8 cellular contexts compared by ENCODE assay signal in the genomic region with DNA sequence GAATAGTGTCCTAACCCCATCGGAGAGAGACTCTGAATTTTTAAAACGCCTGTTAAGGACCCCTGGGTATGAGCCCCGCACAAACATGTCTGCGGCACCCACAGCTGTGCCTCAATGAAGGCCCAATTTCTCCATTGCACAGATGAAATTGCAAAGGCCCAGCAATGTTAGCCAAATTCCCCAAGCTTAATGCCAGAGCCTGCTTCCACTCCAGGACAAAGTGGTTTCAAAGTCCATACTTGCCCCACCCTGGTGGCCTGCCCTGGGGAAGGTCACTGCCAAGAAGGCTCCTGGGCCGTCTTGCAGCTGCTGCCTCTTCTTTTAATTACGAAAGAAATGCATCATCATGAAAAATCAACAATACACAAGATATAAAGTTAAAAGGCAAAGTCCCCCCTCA.
DNase-seq lines count a peak whose midpoint lies in the region; ATAC-seq lines count a peak whose summit lies in the region.

No MANE protein-coding gene starts in this region.

- DNase-seq in stimulated activated naive CD8-positive, alpha-beta T cell treated with anti-CD3 and anti-CD28 coated beads, Interleukin-15, Interleukin-2, amounts not matched to agents 100 U/mL and 50 U/mL, for 24 hours = no peak
- DNase-seq in caudate nucleus (lab: John Stamatoyannopoulos, UW) (peak in 1 of 61 donors; percentile 10), mucosa of gallbladder (ENCODE audit: low spot score) (peak; percentile 65), AG08396 (ENCODE audit: low spot score) (no peak), NCI-H1092 treated with DMSO at 0.1 percent for 48 hours (lab: John Stamatoyannopoulos, UW) (no peak), CD1c-positive myeloid dendritic cell (ENCODE audit: extremely low spot score) (no peak)

- peak overlapping the region; percentile 94 for H3K4me3 Mint-ChIP-seq in stimulated activated naive CD8-positive, alpha-beta T cell treated with anti-CD3 and anti-CD28 coated beads, Interleukin-15, Interleukin-2, amounts not matched to agents 100 ng/mL and 50 ng/mL, for 24 hours

- peak overlapping the region; percentile 99 for H3K27ac Mint-ChIP-seq in stimulated activated naive CD8-positive, alpha-beta T cell treated with anti-CD3 and anti-CD28 coated beads, Interleukin-15, Interleukin-2, amounts not matched to agents 100 ng/mL and 50 ng/mL, for 24 hours

- H3K4me1 Mint-ChIP-seq in stimulated activated naive CD8-positive, alpha-beta T cell treated with anti-CD3 and anti-CD28 coated beads, Interleukin-15, Interleukin-2, amounts not matched to agents 100 ng/mL and 50 ng/mL, for 24 hours (ENCODE audit: low read depth) = peaks cover 81% of the 10 kb centered on the region

- no peaks in the 10 kb centered on the region for H3K27me3 Mint-ChIP-seq in stimulated activated naive CD8-positive, alpha-beta T cell treated with anti-CD3 and anti-CD28 coated beads, Interleukin-15, Interleukin-2, amounts not matched to agents 100 ng/mL and 50 ng/mL, for 24 hours

- no peak for ATAC-seq in stimulated activated naive CD8-positive, alpha-beta T cell treated with anti-CD3 and anti-CD28 coated beads, Interleukin-15, Interleukin-2, amounts not matched to agents 100 U/mL and 50 U/mL, for 24 hours
- no peak for ATAC-seq in HG03280 (IDR thresholded peaks at IDR 0.05; ENCODE audit: unreplicated experiment)

- no peaks in the 10 kb centered on the region for H3K9me3 Mint-ChIP-seq in stimulated activated naive CD8-positive, alpha-beta T cell treated with anti-CD3 and anti-CD28 coated beads, Interleukin-15, Interleukin-2, amounts not matched to agents 100 ng/mL and 50 ng/mL, for 24 hours

- peaks cover 15% of the 10 kb centered on the region for H3K36me3 Mint-ChIP-seq in stimulated activated naive CD8-positive, alpha-beta T cell treated with anti-CD3 and anti-CD28 coated beads, Interleukin-15, Interleukin-2, amounts not matched to agents 100 ng/mL and 50 ng/mL, for 24 hours (ENCODE audit: low read depth)

- H3K27ac ChIP-seq in caudate nucleus (ENCODE audit: low read depth, low read length) = peak overlapping the region; percentile 15
